22 cellular contexts compared by ENCODE assay signal in the genomic region with DNA sequence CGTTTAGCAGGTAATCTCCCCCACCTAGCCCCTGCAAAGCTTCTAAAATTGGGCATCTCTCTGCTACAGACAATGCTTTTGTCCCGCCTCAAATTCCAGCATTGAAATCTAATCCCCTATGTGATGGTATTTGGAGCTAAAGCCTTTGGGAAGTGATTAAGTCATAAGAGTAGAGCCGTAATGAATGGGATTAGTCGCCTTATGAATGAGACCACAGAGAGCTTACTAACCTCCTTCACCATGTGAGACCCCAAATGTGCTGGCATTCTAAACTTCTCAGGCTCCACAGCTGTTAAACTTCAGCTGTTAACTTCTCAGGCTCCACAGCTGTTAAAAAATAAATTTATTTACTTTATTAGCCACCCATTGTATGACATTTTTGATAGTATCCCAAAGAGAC.
"Had no signal": no experiment of that assay in that cellular context is flagged by ENCODE, and none has a peak within 500 bp of the region (broad histone marks: within the 10 kb centered on the region; RNA-seq: fewer than 3 reads in every experiment).

No MANE protein-coding gene starts in this region.

- H3K4me1 Mint-ChIP-seq: activated naive CD8-positive, alpha-beta T cell treated with anti-CD3 and anti-CD28 coated beads for 36 hours; immature natural killer cell; natural killer cell; stimulated activated naive B cell treated with anti-CD40 and anti-IgM and Interleukin-4, amounts not matched to agents 10 μg/mL and 1 μg/mL and 100 μg/mL, for 72 hours had no signal

- DNase-seq: activated CD4-positive, alpha-beta memory T cell treated with anti-CD3 and anti-CD28 coated beads for 36 hours; activated CD4-positive, alpha-beta T cell treated with anti-CD3 and anti-CD28 coated beads for 48 hours; activated naive CD4-positive, alpha-beta T cell treated with Interleukin-2 at 50 U/mL for 16 hours; activated naive CD8-positive, alpha-beta T cell treated with anti-CD3 and anti-CD28 coated beads for 36 hours; activated T-cell treated with anti-CD3 and anti-CD28 coated beads, Interleukin-2, amount 50 U/mL, for 48 hours; cerebellar nuclear complex; effector CD4-positive, alpha-beta T cell; erythroblast; foreskin melanocyte; immature natural killer cell; lower lobe of right lung; natural killer cell; nucleus accumbens; right lobe of liver; stimulated activated CD4-positive, alpha-beta T cell treated with anti-CD3 and anti-CD28 coated beads, Interleukin-2, amount 100 ng/mL, for 48 hours; stimulated activated CD8-positive, alpha-beta memory T cell treated with anti-CD3 and anti-CD28 coated beads, Interleukin-4, amount 100 ng/mL, for 48 hours; stimulated activated naive B cell treated with anti-CD40 and anti-IgM and Interleukin-4, amounts not matched to agents 10 μg/mL and 1 μg/mL and 100 μg/mL, for 72 hours; T-helper 1 cell; T1000; transverse colon; uterus had no signal

- H3K27me3 Mint-ChIP-seq: activated CD4-positive, alpha-beta memory T cell treated with anti-CD3 and anti-CD28 coated beads for 36 hours; activated naive CD8-positive, alpha-beta T cell treated with anti-CD3 and anti-CD28 coated beads for 36 hours; stimulated activated naive B cell treated with anti-CD40 and anti-IgM and Interleukin-4, amounts not matched to agents 10 μg/mL and 1 μg/mL and 100 μg/mL, for 72 hours had no signal

- H3K36me3 ChIP-seq: lower lobe of right lung, right lobe of liver, transverse colon, uterus had no signal

- H3K9me3 ChIP-seq: lower lobe of right lung, right lobe of liver, transverse colon, uterus had no signal

- H3K36me3 Mint-ChIP-seq: activated CD4-positive, alpha-beta memory T cell treated with anti-CD3 and anti-CD28 coated beads for 36 hours; activated naive CD8-positive, alpha-beta T cell treated with anti-CD3 and anti-CD28 coated beads for 36 hours; natural killer cell; stimulated activated naive B cell treated with anti-CD40 and anti-IgM and Interleukin-4, amounts not matched to agents 10 μg/mL and 1 μg/mL and 100 μg/mL, for 72 hours had no signal

- H3K27ac ChIP-seq: coronary artery, lower lobe of right lung, right lobe of liver, transverse colon, uterus had no signal

- H3K4me3 ChIP-seq: coronary artery, lower lobe of right lung, right lobe of liver, transverse colon, uterus had no signal

- H3K4me1 ChIP-seq: lower lobe of right lung, right lobe of liver, transverse colon, uterus had no signal

- H3K27me3 ChIP-seq: right lobe of liver, transverse colon, uterus had no signal

- H3K4me3 Mint-ChIP-seq: activated CD4-positive, alpha-beta memory T cell treated with anti-CD3 and anti-CD28 coated beads for 36 hours; activated naive CD8-positive, alpha-beta T cell treated with anti-CD3 and anti-CD28 coated beads for 36 hours; immature natural killer cell; natural killer cell; stimulated activated naive B cell treated with anti-CD40 and anti-IgM and Interleukin-4, amounts not matched to agents 10 μg/mL and 1 μg/mL and 100 μg/mL, for 72 hours had no signal

- H3K27ac Mint-ChIP-seq: activated CD4-positive, alpha-beta memory T cell treated with anti-CD3 and anti-CD28 coated beads for 36 hours; activated naive CD8-positive, alpha-beta T cell treated with anti-CD3 and anti-CD28 coated beads for 36 hours; immature natural killer cell; natural killer cell; stimulated activated naive B cell treated with anti-CD40 and anti-IgM and Interleukin-4, amounts not matched to agents 10 μg/mL and 1 μg/mL and 100 μg/mL, for 72 hours had no signal
